ENCODE assay signal across 21 cellular contexts in the genomic region with DNA sequence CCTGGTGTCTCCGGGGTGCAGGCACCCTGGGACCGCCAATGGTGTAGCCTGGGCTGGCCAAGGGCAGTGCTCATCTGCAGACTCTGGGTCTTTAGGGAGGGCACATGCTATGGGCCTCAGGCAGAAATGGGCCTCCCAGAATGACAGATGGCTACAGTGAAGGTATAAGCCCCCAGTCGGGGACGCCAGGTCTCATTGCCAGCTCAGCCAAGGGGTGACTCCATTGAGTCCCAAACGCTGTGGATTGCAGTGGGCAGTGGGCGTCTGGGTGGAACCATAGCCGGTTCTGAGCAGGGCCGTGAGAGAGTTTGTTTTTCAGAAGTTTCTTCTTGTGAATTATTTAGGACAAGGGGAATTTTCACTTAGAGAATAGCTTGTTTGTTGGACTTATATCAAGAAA.
"Had no signal": no experiment of that assay in that cellular context is flagged by ENCODE, and none has a peak within 500 bp of the region (broad histone marks: within the 10 kb centered on the region; RNA-seq: fewer than 3 reads in every experiment).

No MANE protein-coding gene starts in this region.

- H3K27me3 ChIP-seq: foreskin keratinocyte, hepatocyte had no signal

- H3K36me3 ChIP-seq: esophagus muscularis mucosa, gastroesophageal sphincter, heart left ventricle, left lung, lower lobe of right lung had no signal

- H3K4me1 Mint-ChIP-seq: immature natural killer cell, mesothelial cell of epicardium, naive B cell had no signal

- H3K4me3 Mint-ChIP-seq: immature natural killer cell, mesothelial cell of epicardium had no signal

- H3K36me3 Mint-ChIP-seq: immature natural killer cell, naive B cell had no signal

- H3K4me1 ChIP-seq: esophagus muscularis mucosa, foreskin keratinocyte, gastroesophageal sphincter, left lung, lower lobe of right lung had no signal

- H3K79me2 ChIP-seq: hepatocyte had no signal

- DNase-seq: dermis blood vessel endothelial cell; dorsolateral prefrontal cortex; effector CD4-positive, alpha-beta T cell; effector memory CD4-positive, alpha-beta T cell; foreskin keratinocyte; hypothalamus; immature natural killer cell; islet precursor cell; left cardiac atrium; left lung; left ventricle myocardium superior; lower lobe of right lung; mesenchymal stem cell; naive B cell had no signal

- H2AFZ ChIP-seq: hepatocyte had no signal

- H3K27ac Mint-ChIP-seq: immature natural killer cell, mesothelial cell of epicardium, naive B cell had no signal

- H3K4me2 ChIP-seq: hepatocyte had no signal

- ATAC-seq: foreskin keratinocyte, gastroesophageal sphincter, left lung, lower lobe of right lung, mucosa of descending colon had no signal

- H3K4me3 ChIP-seq: coronary artery, dorsolateral prefrontal cortex, esophagus muscularis mucosa, gastroesophageal sphincter, heart left ventricle, hepatocyte, left lung, lower lobe of right lung, mucosa of descending colon had no signal

- H3K27ac ChIP-seq: coronary artery, dorsolateral prefrontal cortex, esophagus muscularis mucosa, foreskin keratinocyte, gastroesophageal sphincter, heart left ventricle, hepatocyte, left lung, lower lobe of right lung had no signal

- H3K9me3 ChIP-seq: esophagus muscularis mucosa, gastroesophageal sphincter, heart left ventricle, left lung, lower lobe of right lung, mucosa of descending colon had no signal

- H3K9me3 Mint-ChIP-seq: immature natural killer cell, naive B cell had no signal
